In the genomic region with DNA sequence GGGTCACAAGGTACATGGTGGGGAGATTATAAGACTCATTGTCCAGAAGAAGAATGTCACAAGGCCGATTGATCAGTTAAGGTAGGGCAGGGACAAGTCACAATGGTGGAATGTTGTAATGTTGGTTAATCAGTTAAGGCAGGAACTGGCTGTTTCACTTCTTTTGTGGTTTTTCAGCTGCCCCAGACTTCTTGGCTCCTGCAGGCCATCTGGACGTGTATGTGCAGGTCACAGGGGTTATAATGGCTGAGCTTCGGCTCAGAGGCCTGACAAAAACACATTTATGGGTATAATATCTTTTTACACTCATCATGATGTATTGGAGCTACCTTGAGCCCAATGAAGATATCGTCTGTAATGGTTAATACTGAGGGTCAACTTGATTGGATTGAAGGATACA, we compare ENCODE assay signal across 5 cellular contexts. TPM values are rescaled to one million over a fixed set of nuclear protein-coding genes. Genes with fewer than 3 reads are reported as not detected.
"Had no signal": no experiment of that assay in that cellular context is flagged by ENCODE, and none has a peak within 500 bp of the region (broad histone marks: within the 10 kb centered on the region; RNA-seq: fewer than 3 reads in every experiment).

No MANE protein-coding gene starts in this region.

RNA-seq across cellular contexts. Expression of a gene that starts 8.1 kb away (rescaled TPM):
- total RNA-seq: activated naive CD4-positive, alpha-beta T cell treated with anti-CD3 and anti-CD28 coated beads for 36 hours; activated T-cell treated with anti-CD3 and anti-CD28 coated beads, Interleukin-2, amount 50 U/mL, for 4 hours; foreskin keratinocyte; sciatic nerve; smooth muscle cell had no signal
